In genomic region chr2:160210599-160211138, GRCh38 we compare ENCODE assay signal across 8 cellular contexts.
DNase-seq lines count a peak whose midpoint lies in the region; ATAC-seq and TF ChIP-seq lines count a peak whose summit lies in the region.

No MANE protein-coding gene starts in this region.

- H3K9me2 ChIP-seq in SU-DHL-6 (replicated peaks; ENCODE audit: insufficient read depth, low read length) = no peaks in the 10 kb centered on the region

- ATAC-seq in GM19463 (IDR thresholded peaks at IDR 0.05; ENCODE audit: unreplicated experiment) (peak; percentile 78), HG03469 (IDR thresholded peaks at IDR 0.05; ENCODE audit: unreplicated experiment) (peak; percentile 91)

- H3K9me3 ChIP-seq in SU-DHL-6 (ENCODE audit: insufficient read depth, low read length) = no peaks in the 10 kb centered on the region

- no peaks in the 10 kb centered on the region for H3K79me2 ChIP-seq in SU-DHL-6 (ENCODE audit: insufficient read depth, low read length)

- no peaks in the 10 kb centered on the region for H3K36me3 ChIP-seq in SU-DHL-6 (ENCODE audit: low read length)

- no peak overlapping the region for H2AFZ ChIP-seq in SU-DHL-6 (ENCODE audit: low read depth, low read length, severe bottlenecking)

- no peaks in the 10 kb centered on the region for H4K20me1 ChIP-seq in SU-DHL-6 (ENCODE audit: low read depth, low read length)

- no peak overlapping the region for H3K4me3 ChIP-seq in SU-DHL-6 (ENCODE audit: insufficient read depth, low read length, poor library complexity, severe bottlenecking)

- peak; percentile 93 for DNase-seq in DMS53 (lab: John Stamatoyannopoulos, UW)
- peak; percentile 39 for DNase-seq in activated naive CD8-positive, alpha-beta T cell treated with anti-CD3 and anti-CD28 coated beads, Interleukin-2, amount 50 U/mL, for 16 hours (ENCODE audit: low read depth, low spot score)
- peak; percentile 77 for DNase-seq in iPS-NIHi11 (ENCODE audit: low spot score)
- DNase-seq in stimulated activated CD4-positive, alpha-beta T cell treated with anti-CD3 and anti-CD28 coated beads, Interleukin-1b, Interleukin-23, amount 100 ng/mL, for 24 hours (ENCODE audit: low read depth in 4 of 4, low spot score in 1 of 4) = peak; percentile 41 to 58 (median 50)
- DNase-seq in HuH-7.5 (ENCODE audit: low spot score) = no peak

- no peak overlapping the region for H3K9ac ChIP-seq in SU-DHL-6 (ENCODE audit: low read length)

- no peaks in the 10 kb centered on the region for H3K27me3 ChIP-seq in SU-DHL-6 (ENCODE audit: low read length)

- no peak overlapping the region for H3K4me2 ChIP-seq in SU-DHL-6 (ENCODE audit: low read depth, low read length, poor library complexity, severe bottlenecking)

- H3F3A ChIP-seq in SU-DHL-6 (ENCODE audit: insufficient read depth) = no peaks in the 10 kb centered on the region

- peak; percentile 96 for TF ChIP-seq CTCF in SU-DHL-6 (IDR thresholded peaks at IDR 0.05; ENCODE audit: insufficient read depth, low read length, poor library complexity, severe bottlenecking)

- no peak overlapping the region for H3K27ac ChIP-seq in SU-DHL-6 (ENCODE audit: low read depth, low read length)
